15 cellular contexts compared by ENCODE assay signal in the genomic region with DNA sequence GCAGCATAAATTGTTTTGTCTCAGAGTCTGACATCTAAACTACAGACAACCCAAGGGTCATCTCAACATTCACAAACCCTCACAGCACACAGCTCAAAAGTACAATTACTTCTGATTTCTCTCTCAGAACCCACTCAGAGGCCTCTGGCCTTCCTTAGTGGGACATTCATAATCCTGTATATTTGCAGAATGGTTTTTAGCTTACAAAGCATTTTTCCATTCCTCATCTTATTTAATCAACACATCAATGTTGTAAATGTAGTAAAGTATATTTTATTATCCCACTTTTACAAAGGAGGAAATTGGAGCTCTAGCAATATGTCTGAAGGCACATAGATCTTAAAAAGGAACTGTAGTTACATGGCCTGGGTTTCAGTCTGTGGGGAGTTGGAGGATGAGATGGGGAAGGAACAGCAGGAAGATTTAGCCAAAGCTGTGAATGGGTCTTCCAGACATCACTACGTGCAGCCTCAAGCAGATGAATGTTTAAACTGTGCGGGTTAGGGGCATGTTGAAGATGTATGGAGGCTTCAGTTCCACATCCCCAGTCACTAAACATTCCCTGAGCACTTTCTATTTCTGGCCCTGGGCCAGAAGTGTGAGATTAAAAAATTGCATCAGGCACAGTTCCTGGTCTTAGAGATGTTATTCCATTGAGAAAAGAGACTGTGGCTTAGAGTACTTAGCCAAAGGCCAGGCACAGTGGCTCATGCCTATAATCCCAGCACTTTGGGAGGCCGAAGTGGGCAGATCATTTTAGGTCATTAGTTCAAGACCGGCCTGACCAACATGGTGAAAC. TPM values are rescaled to one million over a fixed set of nuclear protein-coding genes. Genes with fewer than 3 reads are reported as not detected.
"Had no signal": no experiment of that assay in that cellular context is flagged by ENCODE, and none has a peak within 500 bp of the region (broad histone marks: within the 10 kb centered on the region; RNA-seq: fewer than 3 reads in every experiment).

No MANE protein-coding gene starts in this region.

- H3K4me3 ChIP-seq: left ventricle myocardium inferior, smooth muscle cell, upper lobe of left lung had no signal

- H3K9me3 ChIP-seq: left ventricle myocardium inferior, upper lobe of left lung had no signal

- H3K36me3 ChIP-seq: brain microvascular endothelial cell, left ventricle myocardium inferior, upper lobe of left lung had no signal

- DNase-seq: activated CD4-positive, alpha-beta T cell treated with anti-CD3 and anti-CD28 coated beads, Interleukin-2, amount 10 ng/mL, durations not matched to agents 7 days and 5 days; activated gamma-delta T cell treated with Interleukin-2 at 50 U/mL for 16 hours; activated naive CD8-positive, alpha-beta T cell treated with anti-CD3 and anti-CD28 coated beads for 36 hours; anterior cingulate cortex; brain microvascular endothelial cell; effector CD8-positive, alpha-beta T cell; left ventricle myocardium inferior; natural killer cell; posterior cingulate gyrus; stimulated activated CD4-positive, alpha-beta T cell treated with anti-CD3 and anti-CD28 coated beads, Interleukin-4, amount 100 ng/mL, for 4 hours; stimulated activated CD8-positive, alpha-beta memory T cell treated with anti-CD3 and anti-CD28 coated beads, Interleukin-4, amount 100 ng/mL, for 48 hours; stimulated activated naive CD4-positive, alpha-beta T cell treated with Interleukin-2 at 50 U/mL for 16 hours; upper lobe of left lung had no signal

- H3K4me2 ChIP-seq: smooth muscle cell had no signal

- ATAC-seq: natural killer cell had no signal

- H3K27me3 ChIP-seq: brain microvascular endothelial cell, upper lobe of left lung had no signal

- H3K27ac ChIP-seq: brain microvascular endothelial cell, left ventricle myocardium inferior, upper lobe of left lung had no signal

RNA-seq across cellular contexts. Expression of a gene that starts 13.3 kb away (rescaled TPM):
- total RNA-seq: activated CD4-positive, alpha-beta T cell treated with anti-CD3 and anti-CD28 coated beads, Interleukin-2, amount 10 ng/mL, durations not matched to agents 7 days and 5 days; activated naive CD8-positive, alpha-beta T cell treated with anti-CD3 and anti-CD28 coated beads for 36 hours; endothelial cell of umbilical vein; left ventricle myocardium inferior; natural killer cell; smooth muscle cell had no signal
- polyA plus RNA-seq: endothelial cell of umbilical vein had no signal
